1 cellular context compared by ENCODE assay signal in genomic region chr17:41664587-41665565, GRCh38.
TF ChIP-seq lines count a peak whose summit lies in the region.

No MANE protein-coding gene starts in this region.

TF ChIP-seq in GM12878, 131 proteins besides CTCF, POLR2A, EP300 and RAD21:
- TF ChIP-seq CREM (IDR thresholded peaks at IDR 0.05; ENCODE audit: low read depth) (no peak), CEBPB (IDR thresholded peaks at IDR 0.05; ENCODE audit: borderline replicate concordance in 1 of 2, low read depth in 2 of 2, low read length in 2 of 2) (no peak), NFYA (IDR thresholded peaks at IDR 0.05; ENCODE audit: borderline replicate concordance, low read depth, low read length) (no peak), CREB1 (IDR thresholded peaks at IDR 0.05; ENCODE audit: low read depth) (no peak)
